Comparison of ENCODE assay signal across 9 cellular contexts in genomic region chrX:103329991-103330390, GRCh38. TPM values are rescaled to one million over a fixed set of nuclear protein-coding genes. Genes with fewer than 3 reads are reported as not detected.
DNase-seq lines count a peak whose midpoint lies in the region; ATAC-seq, FAIRE-seq and TF ChIP-seq lines count a peak whose summit lies in the region.
"Had no signal": no experiment of that assay in that cellular context is flagged by ENCODE, and none has a peak within 500 bp of the region (broad histone marks: within the 10 kb centered on the region; RNA-seq: fewer than 3 reads in every experiment).

Gene TCEAL7 (plus strand): TSS chrX:103330239. CDS start chrX:103331404, 1,165 bp downstream.

- no peak within 1 kb of the TSS for H2BK120ac ChIP-seq in mesendoderm (ENCODE audit: low read depth, low read length)

- no peaks in the 10 kb centered on the region for H3K36me3 ChIP-seq in esophagus squamous epithelium
- H3K36me3 ChIP-seq in mesendoderm (ENCODE audit: control insufficient read depth, insufficient read depth, low read length): no peaks in the 10 kb centered on the region
- H3K36me3 ChIP-seq in thymus (ENCODE audit: control insufficient read depth, insufficient read depth): no peaks in the 10 kb centered on the region
- no peaks in the 10 kb centered on the region for H3K36me3 ChIP-seq in small intestine (ENCODE audit: control insufficient read depth in 2 of 2, insufficient read depth in 2 of 2, low read length in 2 of 2)

- H2AK5ac ChIP-seq in mesendoderm (ENCODE audit: low read length): no peak within 1 kb of the TSS

- H3K4me1 Mint-ChIP-seq in stimulated activated naive B cell treated with anti-CD40 and anti-IgM and Interleukin-4, amounts not matched to agents 10 μg/mL and 1 μg/mL and 100 μg/mL, for 72 hours: peaks cover 0 to 13% of the 10 kb centered on the region in 2 donors

- no peak for TF ChIP-seq POLR2A in esophagus squamous epithelium (IDR thresholded peaks at IDR 0.05)

- no peak for ATAC-seq in GM18870 (IDR thresholded peaks at IDR 0.05; ENCODE audit: unreplicated experiment)
- no peak for ATAC-seq in stimulated activated naive B cell treated with anti-CD40 and anti-IgM and Interleukin-4, amounts not matched to agents 10 μg/mL and 1 μg/mL and 100 μg/mL, for 72 hours (replicated peaks)

- no peaks in the 10 kb centered on the region for H3K36me3 Mint-ChIP-seq in stimulated activated naive B cell treated with anti-CD40 and anti-IgM and Interleukin-4, amounts not matched to agents 10 μg/mL and 1 μg/mL and 100 μg/mL, for 72 hours

- H3K4me3 ChIP-seq in esophagus squamous epithelium: peak within 1 kb of the TSS in 3 of 4 donors; percentile 28 to 48 (median 31)
- H3K4me3 ChIP-seq in mesendoderm (ENCODE audit: low read length): no peak within 1 kb of the TSS
- no peak within 1 kb of the TSS for H3K4me3 ChIP-seq in thymus (ENCODE audit: low read length)
- H3K4me3 ChIP-seq in small intestine (ENCODE audit: low read depth in 1 of 2, low read length in 2 of 2): no peak within 1 kb of the TSS
- H3K4me3 ChIP-seq: SK-N-MC had no signal

- no peaks in the 10 kb centered on the region for H3K9me3 Mint-ChIP-seq in stimulated activated naive B cell treated with anti-CD40 and anti-IgM and Interleukin-4, amounts not matched to agents 10 μg/mL and 1 μg/mL and 100 μg/mL, for 72 hours

- H3K27me3 Mint-ChIP-seq in stimulated activated naive B cell treated with anti-CD40 and anti-IgM and Interleukin-4, amounts not matched to agents 10 μg/mL and 1 μg/mL and 100 μg/mL, for 72 hours: peaks cover 42% of the 10 kb centered on the region in 2 donors

- H2BK15ac ChIP-seq in mesendoderm (replicated peaks; ENCODE audit: low read depth): peak within 1 kb of the TSS; percentile 19

- DNase-seq in NCI-H524 treated with DMSO at 0.1 percent for 48 hours (lab: John Stamatoyannopoulos, UW) (peak; percentile 89), esophagus squamous epithelium (lab: John Stamatoyannopoulos, UW) (no peak), mesendoderm (peak; percentile 67), small intestine (no peak), NCI-H2029 treated with DMSO at 0.1 percent for 48 hours (lab: John Stamatoyannopoulos, UW) (no peak)
- DNase-seq in stimulated activated naive B cell treated with anti-CD40 and anti-IgM and Interleukin-4, amounts not matched to agents 10 μg/mL and 1 μg/mL and 100 μg/mL, for 72 hours: no peak

- H2BK5ac ChIP-seq in mesendoderm (ENCODE audit: low read length): no peak within 1 kb of the TSS

- WGBS in esophagus squamous epithelium, 2 donors: 52 to 82% methylated on average over 4 to 11 of the region's 11 CpGs
- WGBS in mesendoderm (ENCODE audit: extremely low coverage, insufficient coverage, low lambda C conversion rate): no CpG with 5 or more reads among the region's 11 CpGs
- 52% methylated on average over 11 of the region's 11 CpGs for WGBS in thymus
- WGBS in small intestine, 3 donors: 36 to 69% (median 60%) methylated on average over 7 to 11 of the region's 11 CpGs

- peak within 1 kb of the TSS; percentile 36 for H3K4ac ChIP-seq in mesendoderm (ENCODE audit: low read depth, low read length)

- H3K27me3 ChIP-seq in esophagus squamous epithelium: no peaks in the 10 kb centered on the region
- H3K27me3 ChIP-seq in mesendoderm (ENCODE audit: insufficient read depth, low read length, poor library complexity): no peaks in the 10 kb centered on the region
- H3K27me3 ChIP-seq in thymus (ENCODE audit: control insufficient read depth, insufficient read depth): no peaks in the 10 kb centered on the region
- no peaks in the 10 kb centered on the region for H3K27me3 ChIP-seq in small intestine (ENCODE audit: control insufficient read depth in 2 of 2, insufficient read depth in 2 of 2, low read length in 2 of 2)

- peaks cover 0 to 7% (median 0%) of the 10 kb centered on the region in 3 donors for H3K4me1 ChIP-seq in esophagus squamous epithelium
- no peaks in the 10 kb centered on the region for H3K4me1 ChIP-seq in mesendoderm (ENCODE audit: control insufficient read depth, low read depth, low read length)
- no peaks in the 10 kb centered on the region for H3K4me1 ChIP-seq in thymus (ENCODE audit: control insufficient read depth, insufficient read depth, low read length)
- no peaks in the 10 kb centered on the region for H3K4me1 ChIP-seq in small intestine (ENCODE audit: control insufficient read depth in 2 of 2, insufficient read depth in 1 of 2, low read depth in 1 of 2, low read length in 1 of 2)

- no peak for TF ChIP-seq CTCF in esophagus squamous epithelium (IDR thresholded peaks at IDR 0.05)

- H3K79me1 ChIP-seq in mesendoderm (ENCODE audit: low read length): no peaks in the 10 kb centered on the region

- no peaks in the 10 kb centered on the region for H3K79me2 ChIP-seq in mesendoderm (ENCODE audit: control insufficient read depth, insufficient read depth, low read length)

- intact Hi-C loops in esophagus squamous epithelium (cut with DNase I): no loop called here

- H3K9ac ChIP-seq in mesendoderm (ENCODE audit: low read length): peak within 1 kb of the TSS; percentile 68

- H3K9me3 ChIP-seq in esophagus squamous epithelium (no peaks in the 10 kb centered on the region), thymus (ENCODE audit: control insufficient read depth) (no peaks in the 10 kb centered on the region), small intestine (ENCODE audit: control insufficient read depth, low read depth) (no peaks in the 10 kb centered on the region)

- no peak within 1 kb of the TSS for H3K23ac ChIP-seq in mesendoderm (ENCODE audit: low read length)

- H3K56ac ChIP-seq in mesendoderm (ENCODE audit: low read length): peak within 1 kb of the TSS; percentile 65

- FAIRE-seq in small intestine (lab: Jason Lieb, UNC): no peak

- no peak within 1 kb of the TSS for H4K5ac ChIP-seq in mesendoderm (ENCODE audit: low read length)

- peak within 1 kb of the TSS; percentile 75 for H3K18ac ChIP-seq in mesendoderm (ENCODE audit: low read length)

- H3K27ac ChIP-seq in esophagus squamous epithelium (no peak within 1 kb of the TSS), mesendoderm (ENCODE audit: low read depth, low read length) (peak within 1 kb of the TSS; percentile 51), thymus (ENCODE audit: low read depth) (no peak within 1 kb of the TSS), small intestine (ENCODE audit: low read depth in 1 of 2, low read length in 1 of 2) (peak within 1 kb of the TSS in 1 of 2 donors; percentile 58)
- H3K27ac ChIP-seq: SK-N-MC had no signal

- H3K4me2 ChIP-seq in mesendoderm (ENCODE audit: low read length): peak within 1 kb of the TSS; percentile 11

- peak within 1 kb of the TSS in 1 of 2 donors; percentile 65 for H3K4me3 Mint-ChIP-seq in stimulated activated naive B cell treated with anti-CD40 and anti-IgM and Interleukin-4, amounts not matched to agents 10 μg/mL and 1 μg/mL and 100 μg/mL, for 72 hours

- no peak within 1 kb of the TSS for H3K27ac Mint-ChIP-seq in stimulated activated naive B cell treated with anti-CD40 and anti-IgM and Interleukin-4, amounts not matched to agents 10 μg/mL and 1 μg/mL and 100 μg/mL, for 72 hours

- no peak within 1 kb of the TSS for H4K8ac ChIP-seq in mesendoderm (ENCODE audit: low read depth, low read length)

RNA-seq across cellular contexts. Expression of gene TCEAL7, which starts in this region (rescaled TPM):
- 1 to 10 TPM in 2 of 4 donors, not detected in 2; 1.3 to 6.3 TPM for total RNA-seq in esophagus squamous epithelium
- polyA plus RNA-seq in mesendoderm (2013, experiment 1 of 2): 14.2 TPM
- 15.0 TPM for polyA plus RNA-seq in mesendoderm (2013, experiment 2 of 2)
- 18.6 TPM for polyA plus RNA-seq in thymus
- 10 to 100 TPM in 1 of 3 donors, 1 to 10 TPM in 1, not detected in 1; 4.3 to 11.2 TPM for polyA plus RNA-seq in small intestine

Comparison
In these comparisons a context has a peak if more than half of its experiments do, and no peak if none do; other contexts are left out.
1. DNase-seq: peak in NCI-H524 treated with DMSO at 0.1 percent for 48 hours (single experiment) and mesendoderm (single experiment); none in esophagus squamous epithelium (single experiment), small intestine (single experiment), NCI-H2029 treated with DMSO at 0.1 percent for 48 hours (single experiment) and stimulated activated naive B cell treated with anti-CD40 and anti-IgM and Interleukin-4, amounts not matched to agents 10 μg/mL and 1 μg/mL and 100 μg/mL, for 72 hours (single experiment).
2. H3K4me3 ChIP-seq: peak in esophagus squamous epithelium (3 of 4); none in mesendoderm (single experiment), thymus (single experiment) and small intestine (0 of 2).